In genomic region chr17:41571561-41572434, GRCh38 we compare ENCODE assay signal across 24 cellular contexts. TPM values are rescaled to one million over a fixed set of nuclear protein-coding genes. Genes with fewer than 3 reads are reported as not detected.
DNase-seq lines count a peak whose midpoint lies in the region; ATAC-seq, FAIRE-seq and TF ChIP-seq lines count a peak whose summit lies in the region.
"Had no signal": no experiment of that assay in that cellular context is flagged by ENCODE, and none has a peak within 500 bp of the region (broad histone marks: within the 10 kb centered on the region; RNA-seq: fewer than 3 reads in every experiment).

Gene KRT9, minus strand, starts transcription at chr17:41572059. Its CDS starts 67 bp downstream, at chr17:41571992.

- peaks cover 4% of the 10 kb centered on the region for H3K36me3 Mint-ChIP-seq in activated naive CD4-positive, alpha-beta T cell treated with anti-CD3 and anti-CD28 coated beads, Interleukin-2, amount 10 ng/mL, durations not matched to agents 7 days and 5 days

- no peaks in the 10 kb centered on the region for H3K79me2 ChIP-seq in keratinocyte (ENCODE audit: control insufficient read depth, insufficient read depth, low read length)
- H3K79me2 ChIP-seq in osteoblast (ENCODE audit: insufficient read depth, low read length): no peaks in the 10 kb centered on the region

- no peak within 1 kb of the TSS for H3K27ac Mint-ChIP-seq in activated naive CD4-positive, alpha-beta T cell treated with anti-CD3 and anti-CD28 coated beads, Interleukin-2, amount 10 ng/mL, durations not matched to agents 7 days and 5 days
- H3K27ac Mint-ChIP-seq: H9, IgD-negative memory B cell had no signal

- no peaks in the 10 kb centered on the region for H3K27me3 ChIP-seq in keratinocyte (ENCODE audit: control insufficient read depth, extremely low read depth, insufficient read depth, low read length)
- H3K27me3 ChIP-seq in osteoblast (ENCODE audit: insufficient read depth, low read length): peaks cover 42% of the 10 kb centered on the region

- H4K20me1 ChIP-seq in keratinocyte (ENCODE audit: control insufficient read depth, extremely low read depth, insufficient read depth, low read length) (no peaks in the 10 kb centered on the region), osteoblast (ENCODE audit: insufficient read depth, low read length) (no peaks in the 10 kb centered on the region)

- H3K4me3 Mint-ChIP-seq in activated naive CD4-positive, alpha-beta T cell treated with anti-CD3 and anti-CD28 coated beads, Interleukin-2, amount 10 ng/mL, durations not matched to agents 7 days and 5 days: no peak within 1 kb of the TSS
- H3K4me3 Mint-ChIP-seq: H9, IgD-negative memory B cell had no signal

- dilution Hi-C loops in keratinocyte (cut with MboI; ENCODE audit: extremely low pct_ligation_motif_present, low sequenced_read_pairs): no loop called here

- CTCF ChIA-PET in activated naive CD4-positive, alpha-beta T cell treated with anti-CD3 and anti-CD28 coated beads, Interleukin-2, amount 10 ng/mL, durations not matched to agents 7 days and 5 days (lab: Charles Lee): interaction anchor here (1.2 to 1.6 kb wide), 3 partner anchors 8 to 23 kb away, joined by 3 to 6 read pairs (median 4); no protein-coding TSS in a partner anchor

- H3K27me3 Mint-ChIP-seq in activated naive CD4-positive, alpha-beta T cell treated with anti-CD3 and anti-CD28 coated beads, Interleukin-2, amount 10 ng/mL, durations not matched to agents 7 days and 5 days: peaks cover 61% of the 10 kb centered on the region

- H3K9ac ChIP-seq in keratinocyte (ENCODE audit: control insufficient read depth, extremely low read depth, insufficient read depth, low read length): no peak within 1 kb of the TSS

- TF ChIP-seq CTCF in keratinocyte (optimal IDR thresholded peaks at IDR 0.05 in 1 of 3, IDR thresholded peaks at IDR 0.05 in 1 of 3, conservative IDR thresholded peaks at IDR 0.05 in 1 of 3; ENCODE audit: extremely low read depth in 1 of 3, insufficient read depth in 2 of 3, low read length in 3 of 3): no peak
- TF ChIP-seq CTCF in osteoblast (IDR thresholded peaks at IDR 0.05; ENCODE audit: extremely low read depth, low read depth, low read length): no peak

- ATAC-seq in GM18858 (IDR thresholded peaks at IDR 0.05; ENCODE audit: unreplicated experiment): no peak

- H3K9me3 Mint-ChIP-seq in activated naive CD4-positive, alpha-beta T cell treated with anti-CD3 and anti-CD28 coated beads, Interleukin-2, amount 10 ng/mL, durations not matched to agents 7 days and 5 days: peaks cover 20% of the 10 kb centered on the region
- H3K9me3 Mint-ChIP-seq: H9 had no signal

- H3K36me3 ChIP-seq in keratinocyte (ENCODE audit: control insufficient read depth in 2 of 2, extremely low read depth in 1 of 2, insufficient read depth in 2 of 2, low read length in 2 of 2) (no peaks in the 10 kb centered on the region), osteoblast (ENCODE audit: insufficient read depth, low read length) (no peaks in the 10 kb centered on the region)

- H3K4me1 Mint-ChIP-seq in activated naive CD4-positive, alpha-beta T cell treated with anti-CD3 and anti-CD28 coated beads, Interleukin-2, amount 10 ng/mL, durations not matched to agents 7 days and 5 days: peaks cover 8% of the 10 kb centered on the region
- H3K4me1 Mint-ChIP-seq: H9 had no signal

- no peak within 1 kb of the TSS for H3K4me3 ChIP-seq in keratinocyte (ENCODE audit: control insufficient read depth in 2 of 3, extremely low read depth in 1 of 3, insufficient read depth in 2 of 3, low read depth in 1 of 3, low read length in 3 of 3)
- no peak within 1 kb of the TSS for H3K4me3 ChIP-seq in osteoblast (ENCODE audit: insufficient read depth, low read length)
- H3K4me3 ChIP-seq: PC-9 had no signal

- FAIRE-seq in keratinocyte (lab: Jason Lieb, UNC): no peak
- FAIRE-seq in urothelium cell line (lab: Jason Lieb, UNC): peak; percentile 27
- FAIRE-seq: D721Med had no signal

- H3K9me3 ChIP-seq in keratinocyte (ENCODE audit: control insufficient read depth, low read depth, low read length): no peaks in the 10 kb centered on the region
- no peaks in the 10 kb centered on the region for H3K9me3 ChIP-seq in osteoblast (ENCODE audit: low read depth, low read length)

- peak within 1 kb of the TSS; percentile 6 for H3K4me2 ChIP-seq in keratinocyte (ENCODE audit: control insufficient read depth, extremely low read depth, insufficient read depth, low read depth, low read length)
- H3K4me2 ChIP-seq in osteoblast (ENCODE audit: insufficient read depth, low read length): no peak within 1 kb of the TSS
- H3K4me2 ChIP-seq: PC-9 had no signal

- H2AFZ ChIP-seq in keratinocyte (ENCODE audit: control insufficient read depth, low read length): no peak within 1 kb of the TSS
- no peak within 1 kb of the TSS for H2AFZ ChIP-seq in osteoblast (ENCODE audit: low read length)
- H2AFZ ChIP-seq: PC-9 had no signal

- DNase-seq in NCI-H1417 treated with DMSO at 0.1 percent for 48 hours (lab: John Stamatoyannopoulos, UW): peak; percentile 32
- DNase-seq in NCI-H2227 (lab: John Stamatoyannopoulos, UW; ENCODE audit: unreplicated experiment): peak; percentile 51
- DNase-seq in keratinocyte (ENCODE audit: low read depth, low spot score): no peak
- no peak for DNase-seq in urothelium cell line (ENCODE audit: low spot score)
- DNase-seq in activated naive CD4-positive, alpha-beta T cell treated with anti-CD3 and anti-CD28 coated beads, Interleukin-2, amount 10 ng/mL, durations not matched to agents 7 days and 5 days: no peak
- DNase-seq in osteoblast (ENCODE audit: insufficient read length, low spot score, missing footprints): no peak
- DNase-seq: ACHN, H9, Kasumi-1, MM.1S, NCI-H1092, NCI-H187 treated with DMSO at 0.1 percent for 48 hours, NCI-H226, NCI-H524, PC-9, SIG-M5, T-helper 1 cell had no signal

- H3K4me1 ChIP-seq in keratinocyte (ENCODE audit: control insufficient read depth, extremely low read depth, insufficient read depth, low read length) (peaks cover 10% of the 10 kb centered on the region), osteoblast (ENCODE audit: insufficient read depth, low read length) (no peaks in the 10 kb centered on the region)

- H3K27ac ChIP-seq in keratinocyte (ENCODE audit: control insufficient read depth, insufficient read depth, low read length): no peak within 1 kb of the TSS
- no peak within 1 kb of the TSS for H3K27ac ChIP-seq in osteoblast (ENCODE audit: low read depth, low read length)
- H3K27ac ChIP-seq: C4-2B, HL-60, PC-9, RWPE1 had no signal

- no peaks in the 10 kb centered on the region for H3K9me1 ChIP-seq in keratinocyte (ENCODE audit: control insufficient read depth, extremely low read depth, insufficient read depth, low read length)

RNA-seq across cellular contexts. Expression of gene KRT9, which starts in this region (rescaled TPM):
- 0.85 to 1.6 TPM (median 1.5 TPM) in 3 replicates for polyA plus RNA-seq in keratinocyte
- polyA plus RNA-seq in keratinocyte (2011; ENCODE audit: low read depth): 1.0 TPM
- 1.4 and 1.7 TPM in 2 replicates for polyA plus RNA-seq in keratinocyte (2011; cell fraction: cytosol; rRNA removed)
- polyA plus RNA-seq in keratinocyte (2011; cell fraction: nucleus; rRNA removed): 1.5 and 2.1 TPM in 2 replicates
- polyA plus RNA-seq in keratinocyte (2012; ENCODE audit: low replicate concordance): 1.6 TPM in 2 replicates
- polyA minus RNA-seq in keratinocyte: 0.10 to 0.74 TPM (median 0.43 TPM) in 3 replicates
- not detected for polyA minus RNA-seq in keratinocyte (2011; cell fraction: cytosol; rRNA and poly(A)+ RNA removed)
- polyA minus RNA-seq in keratinocyte (2011; cell fraction: nucleus; rRNA and poly(A)+ RNA removed): 0.32 and 0.93 TPM in 2 replicates
- not detected in 2 replicates for total RNA-seq in osteoblast
- total RNA-seq: H9, HT1080 had no signal
- polyA plus RNA-seq: IgD-negative memory B cell had no signal

Comparison
In these comparisons a context has a peak if more than half of its experiments do, and no peak if none do; other contexts are left out.
1. DNase-seq: peak in NCI-H1417 treated with DMSO at 0.1 percent for 48 hours (single experiment) and NCI-H2227 (single experiment); none in keratinocyte (single experiment), urothelium cell line (single experiment), activated naive CD4-positive, alpha-beta T cell treated with anti-CD3 and anti-CD28 coated beads, Interleukin-2, amount 10 ng/mL, durations not matched to agents 7 days and 5 days (single experiment) and osteoblast (single experiment).